ENCODE assay signal across 8 cellular contexts in the genomic region with DNA sequence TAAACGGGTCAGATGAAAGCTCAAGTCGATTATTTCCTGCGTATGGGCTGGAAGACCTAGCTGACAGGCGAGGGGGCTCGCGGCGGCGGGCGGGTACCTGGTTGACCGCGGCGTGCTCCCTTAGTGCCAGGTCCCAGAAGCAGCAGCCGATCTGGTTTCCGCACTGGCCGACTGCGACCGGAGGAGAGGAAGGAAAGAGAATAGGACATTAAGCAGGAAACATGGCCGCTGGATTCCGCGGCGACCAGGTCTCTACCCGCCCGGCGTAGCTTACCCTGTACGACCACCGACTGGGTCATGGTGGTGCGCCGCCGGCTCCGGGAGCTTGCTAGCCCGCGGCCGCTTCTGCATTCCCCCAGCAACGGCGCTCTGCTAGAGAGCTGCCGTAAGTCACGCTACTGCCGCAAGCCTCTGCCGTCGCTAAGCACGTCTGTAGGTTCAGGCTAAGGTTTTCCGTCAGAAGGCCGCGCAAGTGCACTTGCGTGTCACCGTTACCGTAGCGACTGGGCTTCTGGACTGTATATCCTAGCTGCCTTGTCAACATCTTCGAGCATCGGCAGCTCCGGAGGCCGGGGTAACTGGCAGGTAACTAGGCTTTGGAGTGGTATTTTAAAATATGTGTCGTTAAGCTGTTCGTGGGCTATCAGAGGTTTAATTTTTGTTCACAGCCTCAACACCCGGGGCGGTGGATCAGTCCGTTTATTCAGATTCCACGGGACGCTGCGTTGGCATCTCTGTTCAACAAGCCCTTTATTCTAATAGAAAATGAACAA. TPM values are rescaled to one million over a fixed set of nuclear protein-coding genes. Genes with fewer than 3 reads are reported as not detected.
A peak's percentile ranks its signal among the peaks of the same experiment; 100 is the strongest.
DNase-seq lines count a peak whose midpoint lies in the region; ATAC-seq and TF ChIP-seq lines count a peak whose summit lies in the region.

FAM229B (plus strand) TSS at position 456 of the 773 bp plus-strand sequence. CDS start 11,693 bp downstream, outside the sequence.
A gene with protein sequence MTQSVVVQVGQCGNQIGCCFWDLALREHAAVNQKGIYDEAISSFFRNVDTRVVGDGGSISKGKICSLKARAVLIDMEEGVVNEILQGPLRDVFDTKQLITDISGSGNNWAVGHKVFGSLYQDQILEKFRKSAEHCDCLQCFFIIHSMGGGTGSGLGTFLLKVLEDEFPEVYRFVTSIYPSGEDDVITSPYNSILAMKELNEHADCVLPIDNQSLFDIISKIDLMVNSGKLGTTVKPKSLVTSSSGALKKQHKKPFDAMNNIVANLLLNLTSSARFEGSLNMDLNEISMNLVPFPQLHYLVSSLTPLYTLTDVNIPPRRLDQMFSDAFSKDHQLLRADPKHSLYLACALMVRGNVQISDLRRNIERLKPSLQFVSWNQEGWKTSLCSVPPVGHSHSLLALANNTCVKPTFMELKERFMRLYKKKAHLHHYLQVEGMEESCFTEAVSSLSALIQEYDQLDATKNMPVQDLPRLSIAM (minus strand): TSS at position 347 of the 773 bp plus-strand sequence. CDS start 48 bp downstream, at position 299.

- no peaks in the 10 kb centered on the region for H4K20me1 ChIP-seq in OCI-LY3 (ENCODE audit: insufficient read depth, low read length)

- peak within 1 kb of the TSS; percentile 76 for H3K9ac ChIP-seq in OCI-LY3 (ENCODE audit: low read length)
- peak within 1 kb of the TSS; percentile 71 to 75 for H3K9ac ChIP-seq in mucosa of rectum (ENCODE audit: low read depth in 1 of 2, low read length in 2 of 2)

- peak within 1 kb of the TSS; percentile 87 for H3K4me2 ChIP-seq in OCI-LY3 (ENCODE audit: low read length)

- no peak within 1 kb of the TSS for H3K27ac ChIP-seq in OCI-LY3 (ENCODE audit: low read length)
- peak within 1 kb of the TSS; percentile 84 to 86 for H3K27ac ChIP-seq in esophagus (ENCODE audit: low read depth in 2 of 2, low read length in 1 of 2)
- peak within 1 kb of the TSS; percentile 68 to 74 for H3K27ac ChIP-seq in mucosa of rectum (ENCODE audit: low read depth in 2 of 2, low read length in 2 of 2)

- ATAC-seq in GM21526 (IDR thresholded peaks at IDR 0.05; ENCODE audit: low FRiP score, unreplicated experiment): peak; percentile 98

- no peak for TF ChIP-seq CTCF in OCI-LY3 (IDR thresholded peaks at IDR 0.05; ENCODE audit: low read depth, low read length)

- H3K79me2 ChIP-seq in OCI-LY3 (ENCODE audit: low read length): no peaks in the 10 kb centered on the region

- no peaks in the 10 kb centered on the region for H3K9me3 ChIP-seq in OCI-LY3 (ENCODE audit: insufficient read depth, low read length)
- no peaks in the 10 kb centered on the region for H3K9me3 ChIP-seq in esophagus (ENCODE audit: control insufficient read depth in 2 of 2, insufficient read depth in 1 of 2, low read depth in 1 of 2, low read length in 1 of 2)
- H3K9me3 ChIP-seq in mucosa of rectum (ENCODE audit: control insufficient read depth in 2 of 2, low read length in 2 of 2): no peaks in the 10 kb centered on the region

- H3K27me3 ChIP-seq in OCI-LY3 (ENCODE audit: low read depth, low read length): no peaks in the 10 kb centered on the region
- no peaks in the 10 kb centered on the region for H3K27me3 ChIP-seq in esophagus (ENCODE audit: control insufficient read depth in 1 of 2, insufficient read depth in 2 of 2, low read length in 2 of 2)
- no peaks in the 10 kb centered on the region for H3K27me3 ChIP-seq in mucosa of rectum (ENCODE audit: control insufficient read depth in 2 of 2, insufficient read depth in 2 of 2, low read length in 2 of 2)

- H3K4me1 ChIP-seq in OCI-LY3 (ENCODE audit: low read length) (peaks cover 3% of the 10 kb centered on the region; the same call in 1 of the 2 replicates), esophagus (ENCODE audit: control insufficient read depth in 2 of 2, insufficient read depth in 2 of 2, low read length in 1 of 2) (no peaks in the 10 kb centered on the region), mucosa of rectum (ENCODE audit: control insufficient read depth in 2 of 2, insufficient read depth in 2 of 2, low read length in 2 of 2) (peaks cover 3% of the 10 kb centered on the region in 2 donors)

- WGBS in esophagus, 2 donors: 0 to 1% methylated on average over 60 of the region's 60 CpGs

- peak within 1 kb of the TSS; percentile 95 for H2AFZ ChIP-seq in OCI-LY3 (ENCODE audit: low read depth, low read length)

- no peaks in the 10 kb centered on the region for H3K36me3 ChIP-seq in OCI-LY3 (replicated peaks; ENCODE audit: low read depth, low read length)
- no peaks in the 10 kb centered on the region for H3K36me3 ChIP-seq in esophagus (ENCODE audit: control insufficient read depth in 2 of 2, insufficient read depth in 2 of 2, low read length in 1 of 2)
- no peaks in the 10 kb centered on the region for H3K36me3 ChIP-seq in mucosa of rectum (ENCODE audit: control insufficient read depth in 2 of 2, insufficient read depth in 2 of 2, low read length in 2 of 2)

- DNase-seq in DMS114 treated with DMSO at 0.1 percent for 48 hours (lab: John Stamatoyannopoulos, UW; ENCODE audit: unreplicated experiment): peak; percentile 94
- peak; percentile 69 for DNase-seq in HuH-7 (ENCODE audit: low spot score)
- DNase-seq in activated T-cell treated with anti-CD3 and anti-CD28 coated beads for 4 hours: peak; percentile 82
- peak; percentile 88 for DNase-seq in stimulated activated CD8-positive, alpha-beta memory T cell treated with anti-CD3 and anti-CD28 coated beads, Interleukin-4, amount 100 ng/mL, for 48 hours

- H3K4me3 ChIP-seq in OCI-LY3 (ENCODE audit: low read length) (peak within 1 kb of the TSS; percentile 98), esophagus (ENCODE audit: low read depth in 1 of 2, low read length in 2 of 2) (peak within 1 kb of the TSS; percentile 90 to 95), mucosa of rectum (ENCODE audit: low read length in 2 of 2) (peak within 1 kb of the TSS; percentile 80 to 94)

RNA-seq across cellular contexts. Expression of gene FAM229B, which starts in this region (rescaled TPM):
- polyA plus RNA-seq in esophagus: 1 to 10 TPM; 5.4 to 6.2 TPM

RNA-seq across cellular contexts. Expression of the second gene that starts in this region (rescaled TPM):
- polyA plus RNA-seq in esophagus: 1 to 10 TPM; 6.7 to 8.3 TPM
